Comparison of ENCODE assay signal across 16 cellular contexts in genomic region chr9:134485653-134486052, GRCh38.
"Had no signal": no experiment of that assay in that cellular context is flagged by ENCODE, and none has a peak within 500 bp of the region (broad histone marks: within the 10 kb centered on the region; RNA-seq: fewer than 3 reads in every experiment).

No MANE protein-coding gene starts in this region.

- H3K27ac ChIP-seq: brain microvascular endothelial cell, skin epidermis, WERI-Rb-1 had no signal

- H3K27me3 ChIP-seq: brain microvascular endothelial cell had no signal

- ATAC-seq: activated CD4-positive, alpha-beta T cell treated with anti-CD3 and anti-CD28 coated beads for 36 hours; stimulated activated naive CD8-positive, alpha-beta T cell treated with anti-CD3 and anti-CD28 coated beads, Interleukin-15, amount 100 ng/mL, for 72 hours; T-helper 17 cell had no signal

- H3K36me3 ChIP-seq: brain microvascular endothelial cell, WERI-Rb-1 had no signal

- H3K4me3 ChIP-seq: skin epidermis had no signal

- H3K27ac Mint-ChIP-seq: activated CD4-positive, alpha-beta memory T cell treated with anti-CD3 and anti-CD28 coated beads for 36 hours; activated CD4-positive, alpha-beta T cell treated with anti-CD3 and anti-CD28 coated beads for 36 hours; activated naive CD8-positive, alpha-beta T cell; dendritic cell treated with granulocyte-macrophage colony-stimulating factor and Interleukin-4, amounts not matched to agents 40 ng/mL and 50 ng/mL, for 4 days; stimulated activated naive CD8-positive, alpha-beta T cell treated with anti-CD3 and anti-CD28 coated beads, Interleukin-15, amount 100 ng/mL, for 72 hours; T-helper 17 cell had no signal

- H3K27me3 Mint-ChIP-seq: activated CD4-positive, alpha-beta T cell treated with anti-CD3 and anti-CD28 coated beads for 36 hours; activated naive CD8-positive, alpha-beta T cell; stimulated activated naive CD8-positive, alpha-beta T cell treated with anti-CD3 and anti-CD28 coated beads, Interleukin-15, amount 100 ng/mL, for 72 hours had no signal

- H3K4me3 Mint-ChIP-seq: activated CD4-positive, alpha-beta memory T cell treated with anti-CD3 and anti-CD28 coated beads for 36 hours; activated CD4-positive, alpha-beta T cell treated with anti-CD3 and anti-CD28 coated beads for 36 hours; activated naive CD8-positive, alpha-beta T cell; dendritic cell treated with granulocyte-macrophage colony-stimulating factor and Interleukin-4, amounts not matched to agents 40 ng/mL and 50 ng/mL, for 4 days; stimulated activated naive CD8-positive, alpha-beta T cell treated with anti-CD3 and anti-CD28 coated beads, Interleukin-15, amount 100 ng/mL, for 72 hours; T-helper 17 cell had no signal

- H3K9me3 Mint-ChIP-seq: activated CD4-positive, alpha-beta memory T cell treated with anti-CD3 and anti-CD28 coated beads for 36 hours; dendritic cell treated with granulocyte-macrophage colony-stimulating factor and Interleukin-4, amounts not matched to agents 40 ng/mL and 50 ng/mL, for 4 days; stimulated activated naive CD8-positive, alpha-beta T cell treated with anti-CD3 and anti-CD28 coated beads, Interleukin-15, amount 100 ng/mL, for 72 hours had no signal

- H3K36me3 Mint-ChIP-seq: activated CD4-positive, alpha-beta memory T cell treated with anti-CD3 and anti-CD28 coated beads for 36 hours; activated naive CD8-positive, alpha-beta T cell had no signal

- DNase-seq: activated CD4-positive, alpha-beta memory T cell treated with anti-CD3 and anti-CD28 coated beads for 36 hours; activated CD4-positive, alpha-beta T cell treated with anti-CD3 and anti-CD28 coated beads for 36 hours; activated gamma-delta T cell; activated T-cell treated with anti-CD3 and anti-CD28 coated beads, Interleukin-2, amount 50 U/mL, for 48 hours; brain microvascular endothelial cell; cerebellar nuclear complex; effector memory CD4-positive, alpha-beta T cell; foreskin fibroblast; stimulated activated CD4-positive, alpha-beta T cell treated with anti-CD3 and anti-CD28 coated beads, Interleukin-4, amount 100 ng/mL, for 4 hours; stimulated activated CD8-positive, alpha-beta memory T cell treated with anti-CD3 and anti-CD28 coated beads, Interleukin-4, amount 100 ng/mL, for 48 hours; stimulated activated naive CD8-positive, alpha-beta T cell treated with anti-CD3 and anti-CD28 coated beads, Interleukin-15, amount 100 ng/mL, for 72 hours; T-helper 17 cell; WERI-Rb-1 had no signal

- H3K4me1 Mint-ChIP-seq: activated CD4-positive, alpha-beta T cell treated with anti-CD3 and anti-CD28 coated beads for 36 hours; stimulated activated naive CD8-positive, alpha-beta T cell treated with anti-CD3 and anti-CD28 coated beads, Interleukin-15, amount 100 ng/mL, for 72 hours; T-helper 17 cell had no signal
